In the genomic region with DNA sequence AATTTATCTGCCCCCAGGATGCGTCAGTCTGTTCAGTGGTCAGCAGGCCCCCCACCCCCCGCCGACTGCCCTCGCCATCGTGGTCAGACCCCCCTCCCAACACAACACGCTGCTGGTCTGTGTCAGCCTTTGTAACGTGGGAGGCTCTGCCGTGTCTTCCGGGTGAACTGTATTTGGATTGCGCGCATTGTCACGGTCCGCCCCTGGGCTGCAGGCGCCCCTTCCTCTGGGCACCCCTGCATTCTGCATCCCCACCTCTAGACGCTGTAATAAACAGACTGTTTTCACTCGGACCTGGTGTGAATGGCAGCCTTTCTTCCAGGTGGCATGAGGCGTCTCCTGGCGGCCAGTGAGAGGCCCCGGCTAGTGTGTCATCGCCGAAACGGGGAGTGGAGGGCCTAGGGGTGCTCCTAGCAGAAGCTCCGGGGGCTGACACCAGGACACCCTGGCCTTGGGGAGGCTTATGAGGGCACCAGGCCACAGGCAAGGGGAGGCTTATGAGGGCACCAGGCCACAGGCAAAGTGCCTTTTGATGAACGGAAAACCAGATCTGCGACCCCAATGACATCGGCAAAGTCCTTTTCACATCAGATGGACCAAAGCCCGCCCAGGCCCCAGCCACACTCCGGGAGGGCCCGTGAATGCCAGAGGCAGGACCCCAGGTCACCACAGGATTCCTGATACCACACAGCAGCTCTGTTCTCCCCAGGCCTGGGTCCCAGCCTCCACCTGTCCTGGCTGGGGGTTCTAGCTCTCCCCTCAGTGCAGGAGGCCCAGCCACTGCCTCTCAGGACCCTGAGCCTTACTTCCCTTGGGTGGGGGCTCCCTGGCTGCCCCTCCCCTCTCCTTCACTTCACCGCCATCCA, we compare ENCODE assay signal across 20 cellular contexts. TPM values are rescaled to one million over a fixed set of nuclear protein-coding genes. Genes with fewer than 3 reads are reported as not detected.
DNase-seq lines count a peak whose midpoint lies in the region; ATAC-seq and TF ChIP-seq lines count a peak whose summit lies in the region.
"Had no signal": no experiment of that assay in that cellular context is flagged by ENCODE, and none has a peak within 500 bp of the region (broad histone marks: within the 10 kb centered on the region; RNA-seq: fewer than 3 reads in every experiment).

No MANE protein-coding gene starts in this region.

- dilution Hi-C loops in mammary epithelial cell (cut with HindIII; ENCODE audit: low sequenced_read_pairs) = no loop called here

- H3K27ac Mint-ChIP-seq in activated naive CD4-positive, alpha-beta T cell treated with anti-CD3 and anti-CD28 coated beads, Interleukin-2, amount 10 ng/mL, durations not matched to agents 7 days and 5 days = peak overlapping the region; percentile 64
- H3K27ac Mint-ChIP-seq in brain = peak overlapping the region in 3 of 5 experiments; percentile 9 to 79 (median 55)
- peak overlapping the region; percentile 50 to 81 for H3K27ac Mint-ChIP-seq in stimulated activated naive CD8-positive, alpha-beta T cell treated with anti-CD3 and anti-CD28 coated beads, Interleukin-15, amount 100 ng/mL, for 72 hours

- ATAC-seq in stimulated activated naive CD8-positive, alpha-beta T cell treated with anti-CD3 and anti-CD28 coated beads, Interleukin-15, amount 100 ng/mL, for 72 hours = no peak
- ATAC-seq: left ventricle myocardium superior had no signal

- peaks cover 4% of the 10 kb centered on the region for H3K27me3 Mint-ChIP-seq in activated naive CD4-positive, alpha-beta T cell treated with anti-CD3 and anti-CD28 coated beads, Interleukin-2, amount 10 ng/mL, durations not matched to agents 7 days and 5 days
- H3K27me3 Mint-ChIP-seq in brain = peaks cover 13% of the 10 kb centered on the region
- no peaks in the 10 kb centered on the region for H3K27me3 Mint-ChIP-seq in stimulated activated naive CD8-positive, alpha-beta T cell treated with anti-CD3 and anti-CD28 coated beads, Interleukin-15, amount 100 ng/mL, for 72 hours
- H3K27me3 Mint-ChIP-seq: activated B cell treated with CpG ODN at 0.5 μM for 24 hours had no signal

- H3K9me3 ChIP-seq in OCI-LY1 (ENCODE audit: low read length) = no peaks in the 10 kb centered on the region
- no peaks in the 10 kb centered on the region for H3K9me3 ChIP-seq in mammary epithelial cell (replicated peaks; ENCODE audit: insufficient read depth, low read length)
- H3K9me3 ChIP-seq: MG63, testis had no signal

- CTCF ChIA-PET in activated naive CD4-positive, alpha-beta T cell treated with anti-CD3 and anti-CD28 coated beads, Interleukin-2, amount 10 ng/mL, durations not matched to agents 7 days and 5 days (lab: Charles Lee) = interaction anchor here (0.6 to 1.4 kb wide), 3 partner anchors 20 to 76 kb away, joined by 3 to 5 read pairs (median 3); no protein-coding TSS in a partner anchor
- CTCF ChIA-PET in mammary epithelial cell (lab: Charles Lee; ENCODE audit: low non-redundant PET) = no interaction called here

- intact Hi-C loops in mammary epithelial cell (cut with micrococcal nuclease) = loop anchor here (10.0 kb wide), 1 partner anchor 338 kb away; no protein-coding TSS in a partner anchor

- H3K36me3 ChIP-seq in OCI-LY1 (ENCODE audit: insufficient read depth, low read length) (peaks cover 37% of the 10 kb centered on the region), mammary epithelial cell (ENCODE audit: insufficient read depth, low read length) (peaks cover 4% of the 10 kb centered on the region)

- peaks cover 25% of the 10 kb centered on the region for H3K4me1 Mint-ChIP-seq in activated naive CD4-positive, alpha-beta T cell treated with anti-CD3 and anti-CD28 coated beads, Interleukin-2, amount 10 ng/mL, durations not matched to agents 7 days and 5 days
- peaks cover 27% of the 10 kb centered on the region for H3K4me1 Mint-ChIP-seq in brain
- peaks cover 46% of the 10 kb centered on the region for H3K4me1 Mint-ChIP-seq in stimulated activated naive CD8-positive, alpha-beta T cell treated with anti-CD3 and anti-CD28 coated beads, Interleukin-15, amount 100 ng/mL, for 72 hours

- H3F3A ChIP-seq in OCI-LY1 (ENCODE audit: insufficient read depth, low read length) = no peaks in the 10 kb centered on the region

- H4K20me1 ChIP-seq in OCI-LY1 (ENCODE audit: insufficient read depth, low read length) (no peaks in the 10 kb centered on the region), mammary epithelial cell (ENCODE audit: insufficient read depth, low read length) (no peaks in the 10 kb centered on the region)

- H3K79me2 ChIP-seq in OCI-LY1 (ENCODE audit: insufficient read depth, low read length) (peaks cover 17% of the 10 kb centered on the region), mammary epithelial cell (ENCODE audit: insufficient read depth, low read length) (peaks cover 48% of the 10 kb centered on the region)

- no peaks in the 10 kb centered on the region for H3K9me2 ChIP-seq in OCI-LY1 (ENCODE audit: low read depth, low read length)

- H3K9me3 Mint-ChIP-seq in activated naive CD4-positive, alpha-beta T cell treated with anti-CD3 and anti-CD28 coated beads, Interleukin-2, amount 10 ng/mL, durations not matched to agents 7 days and 5 days = no peaks in the 10 kb centered on the region
- peaks cover 0 to 8% (median 5%) of the 10 kb centered on the region in 5 experiments for H3K9me3 Mint-ChIP-seq in brain
- H3K9me3 Mint-ChIP-seq in stimulated activated naive CD8-positive, alpha-beta T cell treated with anti-CD3 and anti-CD28 coated beads, Interleukin-15, amount 100 ng/mL, for 72 hours = no peaks in the 10 kb centered on the region
- H3K9me3 Mint-ChIP-seq: activated B cell treated with CpG ODN at 0.5 μM for 24 hours had no signal

- H3K4me1 ChIP-seq in OCI-LY1 (ENCODE audit: insufficient read depth, low read length, severe bottlenecking) (peaks cover 61% of the 10 kb centered on the region), mammary epithelial cell (ENCODE audit: insufficient read depth, low read length) (peaks cover 4% of the 10 kb centered on the region)

- no peak overlapping the region for H3K4me3 Mint-ChIP-seq in activated naive CD4-positive, alpha-beta T cell treated with anti-CD3 and anti-CD28 coated beads, Interleukin-2, amount 10 ng/mL, durations not matched to agents 7 days and 5 days
- H3K4me3 Mint-ChIP-seq in brain = peak overlapping the region in 2 of 5 experiments; percentile 46 to 57
- peak overlapping the region in 1 of 2 donors; percentile 13 for H3K4me3 Mint-ChIP-seq in stimulated activated naive CD8-positive, alpha-beta T cell treated with anti-CD3 and anti-CD28 coated beads, Interleukin-15, amount 100 ng/mL, for 72 hours
- H3K4me3 Mint-ChIP-seq: activated B cell treated with CpG ODN at 0.5 μM for 24 hours had no signal

- H3K4me3 ChIP-seq in OCI-LY1 (ENCODE audit: low read depth, low read length, poor library complexity, severe bottlenecking) (peak overlapping the region; percentile 13), mammary epithelial cell (replicated peaks in 1 of 3; ENCODE audit: insufficient read depth in 1 of 3, low read depth in 2 of 3, low read length in 3 of 3) (no peak overlapping the region)
- H3K4me3 ChIP-seq: MG63, testis had no signal

- H3K27me3 ChIP-seq in OCI-LY1 (ENCODE audit: insufficient read depth, low read length) (no peaks in the 10 kb centered on the region), mammary epithelial cell (ENCODE audit: insufficient read depth, low read length) (no peaks in the 10 kb centered on the region)
- H3K27me3 ChIP-seq: MG63, testis had no signal

- peak overlapping the region; percentile 83 for H3K27ac ChIP-seq in OCI-LY1 (ENCODE audit: low read depth, low read length, poor library complexity, severe bottlenecking)
- no peak overlapping the region for H3K27ac ChIP-seq in mammary epithelial cell (ENCODE audit: insufficient read depth, low read depth, low read length)

- in situ Hi-C loops in mammary epithelial cell (cut with MboI; ENCODE audit: low sequenced_read_pairs in 2 of 2) = no loop called here

- no peak overlapping the region for H2AFZ ChIP-seq in OCI-LY1 (ENCODE audit: low read length)
- no peak overlapping the region for H2AFZ ChIP-seq in mammary epithelial cell (ENCODE audit: low read depth, low read length)

- WGBS in mammary epithelial cell (ENCODE audit: low coverage, missing lambda C conversion rate) = 90% methylated on average over 16 of the region's 30 CpGs

- H3K4me2 ChIP-seq in OCI-LY1 (ENCODE audit: low read length) (peak overlapping the region; percentile 64), mammary epithelial cell (ENCODE audit: insufficient read depth, low read depth, low read length) (no peak overlapping the region)

- no peak for DNase-seq in activated naive CD4-positive, alpha-beta T cell treated with anti-CD3 and anti-CD28 coated beads, Interleukin-2, amount 10 ng/mL, durations not matched to agents 7 days and 5 days
- no peak for DNase-seq in activated naive CD4-positive, alpha-beta T cell treated with Interleukin-2 at 50 U/mL for 16 hours
- no peak for DNase-seq in stimulated activated naive CD8-positive, alpha-beta T cell treated with anti-CD3 and anti-CD28 coated beads, Interleukin-15, amount 100 ng/mL, for 72 hours
- DNase-seq in NCI-H748 treated with DMSO at 0.1 percent for 48 hours (lab: John Stamatoyannopoulos, UW) (no peak), mammary epithelial cell (no peak), LoVo (ENCODE audit: low spot score) (no peak)
- DNase-seq: activated B cell treated with CpG ODN at 0.5 μM for 24 hours; activated T-cell treated with anti-CD3 and anti-CD28 coated beads, Interleukin-2, amount 50 U/mL, for 1 hour; left ventricle myocardium superior; NCI-H2029 treated with DMSO at 0.1 percent for 48 hours; NCI-H526 had no signal

- H3K9ac ChIP-seq in OCI-LY1 (ENCODE audit: low read length) = peak overlapping the region; percentile 36; the same call in 1 of the 2 replicates
- H3K9ac ChIP-seq in mammary epithelial cell (ENCODE audit: insufficient read depth, low read length) = no peak overlapping the region

- peaks cover 39% of the 10 kb centered on the region for H3K36me3 Mint-ChIP-seq in activated naive CD4-positive, alpha-beta T cell treated with anti-CD3 and anti-CD28 coated beads, Interleukin-2, amount 10 ng/mL, durations not matched to agents 7 days and 5 days
- H3K36me3 Mint-ChIP-seq in brain = peaks cover 16% of the 10 kb centered on the region

- no TSS peak for BruUV-seq in mammary epithelial cell (replicated peaks; lab: Mats Ljungman, UMichigan)

- TF ChIP-seq CTCF in OCI-LY1 (IDR thresholded peaks at IDR 0.05; ENCODE audit: low read length) (peak; percentile 13; the same call in 1 of the 2 replicates), brain (conservative IDR thresholded peaks at IDR 0.05) (no peak), mammary epithelial cell (conservative IDR thresholded peaks at IDR 0.05 in 1 of 2, IDR thresholded peaks at IDR 0.05 in 1 of 2; ENCODE audit: extremely low read depth in 1 of 2, insufficient read depth in 1 of 2, low read depth in 1 of 2, low read length in 2 of 2) (no peak)

RNA-seq across cellular contexts. Expression of a gene that starts 3.6 kb away (rescaled TPM):
- polyA plus RNA-seq in brain (ENCODE audit: insufficient read depth, low read depth, low replicate concordance) (124 TPM), mammary epithelial cell (68.8 TPM)
- total RNA-seq in mammary epithelial cell = 10 to 100 TPM; 33.0 to 61.5 TPM
- 62.8 TPM for polyA minus RNA-seq in mammary epithelial cell

RNA-seq across cellular contexts. Expression of a gene that starts 4.1 kb away (rescaled TPM):
- polyA plus RNA-seq in brain (ENCODE audit: insufficient read depth, low read depth, low replicate concordance) = 300 TPM
- 10 to 100 TPM; 21.0 to 68.9 TPM for total RNA-seq in mammary epithelial cell
- polyA plus RNA-seq in mammary epithelial cell = 30.5 TPM
- polyA minus RNA-seq in mammary epithelial cell = 19.9 TPM

RNA-seq across cellular contexts. Expression of a gene that starts 16.6 kb away (rescaled TPM):
- polyA plus RNA-seq in brain (ENCODE audit: insufficient read depth, low read depth, low replicate concordance) = 23.2 TPM
- 1 to 10 TPM; 1.2 to 3.1 TPM for total RNA-seq in mammary epithelial cell
- 0.23 TPM for polyA plus RNA-seq in mammary epithelial cell
- not detected for polyA minus RNA-seq in mammary epithelial cell

RNA-seq across cellular contexts. Expression of a gene that starts 23.7 kb away (rescaled TPM):
- polyA plus RNA-seq in brain (ENCODE audit: insufficient read depth, low read depth, low replicate concordance) = 5.7 TPM
- under 1 TPM in 1 of 2 donors, not detected in 1; 0.38 TPM for total RNA-seq in mammary epithelial cell
- not detected for polyA plus RNA-seq in mammary epithelial cell
- not detected for polyA minus RNA-seq in mammary epithelial cell
- total RNA-seq: fibroblast of lung, HT1080, left ventricle myocardium superior, RPMI7951 had no signal
- polyA plus RNA-seq: fibroblast of lung had no signal

RNA-seq across cellular contexts. Expression of a gene that starts 49.5 kb away (rescaled TPM):
- polyA plus RNA-seq in brain (ENCODE audit: insufficient read depth, low read depth, low replicate concordance) = not detected
- not detected for total RNA-seq in mammary epithelial cell
- polyA plus RNA-seq in mammary epithelial cell = not detected
- not detected for polyA minus RNA-seq in mammary epithelial cell
- total RNA-seq: Calu3, fibroblast of lung, pulmonary artery endothelial cell had no signal
- polyA plus RNA-seq: fibroblast of lung had no signal

Comparison
In these comparisons a context has a peak if more than half of its experiments do, and no peak if none do; other contexts are left out.
1. RNA of a gene that starts 16.6 kb away (polyA plus RNA-seq): 23.2 TPM in brain (single experiment); 0.23 TPM in mammary epithelial cell (single experiment); every median in the first group is over 10 times any median in the second.
2. Peak in every context shown above with its lines, with median percentiles within 50 percentile points of each other: H3K27ac Mint-ChIP-seq.